Comparison of ENCODE assay signal across 22 cellular contexts in the genomic region with DNA sequence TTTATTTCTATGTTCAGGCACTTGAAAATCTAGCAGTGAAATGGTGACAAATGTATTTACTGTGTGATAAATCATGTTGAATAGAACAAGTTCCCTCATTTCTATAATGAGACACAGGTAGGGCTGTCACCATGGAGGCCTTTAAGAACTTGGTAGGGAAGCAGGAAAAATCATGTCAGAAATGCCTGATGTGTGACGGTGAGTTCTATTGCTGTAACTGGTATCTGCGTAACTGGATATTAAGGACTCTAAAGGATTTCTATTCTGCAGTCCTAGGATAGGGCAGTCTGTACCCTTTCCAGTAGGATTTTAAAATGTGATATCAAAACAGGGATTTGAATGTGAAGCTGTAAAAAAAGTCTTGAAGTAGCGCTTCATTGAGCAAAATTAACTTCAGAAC. TPM values are rescaled to one million over a fixed set of nuclear protein-coding genes. Genes with fewer than 3 reads are reported as not detected.
"Had no signal": no experiment of that assay in that cellular context is flagged by ENCODE, and none has a peak within 500 bp of the region (broad histone marks: within the 10 kb centered on the region; RNA-seq: fewer than 3 reads in every experiment).

No MANE protein-coding gene starts in this region.

- H3K4me1 ChIP-seq: pancreas, prostate gland had no signal

- H2AFZ ChIP-seq: neural progenitor cell had no signal

- H3K4me3 ChIP-seq: mucosa of descending colon, neural progenitor cell, pancreas, prostate gland, sigmoid colon, stomach had no signal

- H3K9me3 ChIP-seq: mucosa of descending colon, pancreas, prostate gland, sigmoid colon, stomach had no signal

- H3K4me2 ChIP-seq: neural progenitor cell had no signal

- ATAC-seq: esophagus mucosa; left colon; mucosa of descending colon; natural killer cell treated with Interleukin-12 subunit alpha and Interleukin-12 subunit beta and Interleukin-15 and Interleukin-18, amount 100 ng/mL, for 72 hours; pancreas had no signal

- H3K36me3 ChIP-seq: neural progenitor cell, pancreas, prostate gland, sigmoid colon, stomach had no signal

- DNase-seq: central memory CD4-positive, alpha-beta T cell; cortex of kidney; dorsolateral prefrontal cortex; effector CD8-positive, alpha-beta T cell; immature natural killer cell; left colon; mammary epithelial cell; mucosa of descending colon; nucleus accumbens; pancreas; retina; sigmoid colon; small intestine; stimulated activated CD4-positive, alpha-beta T cell treated with anti-CD3 and anti-CD28 coated beads, Interleukin-12 subunit alpha, Interleukin-12 subunit beta, amount 100 ng/mL, for 4 hours; stimulated activated naive CD4-positive, alpha-beta T cell; stomach; substantia nigra; trophoblast cell had no signal

- H3K27ac ChIP-seq: neural progenitor cell, pancreas, prostate gland, sigmoid colon had no signal

- H3K9ac ChIP-seq: neural progenitor cell had no signal

- H3K27me3 ChIP-seq: dorsolateral prefrontal cortex, neural progenitor cell, pancreas had no signal

RNA-seq across cellular contexts. Expression of a gene that starts 15.5 kb away (rescaled TPM):
- total RNA-seq: left colon had no signal
